ENCODE assay signal across 16 cellular contexts in genomic region chr2:120715941-120716340, GRCh38. TPM values are rescaled to one million over a fixed set of nuclear protein-coding genes. Genes with fewer than 3 reads are reported as not detected.
DNase-seq lines count a peak whose midpoint lies in the region; TF ChIP-seq lines count a peak whose summit lies in the region.
"Had no signal": no experiment of that assay in that cellular context is flagged by ENCODE, and none has a peak within 500 bp of the region (broad histone marks: within the 10 kb centered on the region; RNA-seq: fewer than 3 reads in every experiment).

No MANE protein-coding gene starts in this region.

- H2BK120ac ChIP-seq in mesenchymal stem cell (ENCODE audit: low read depth, low read length), result no peak overlapping the region

- no peak overlapping the region for H3K18ac ChIP-seq in mesenchymal stem cell (ENCODE audit: low read depth in 1 of 2, low read length in 2 of 2)

- H3K9ac ChIP-seq in SK-N-MC (ENCODE audit: insufficient read length) (no peak overlapping the region), mesenchymal stem cell (ENCODE audit: low read length) (no peak overlapping the region)

- 74% methylated on average over 8 of the region's 8 CpGs for WGBS in mesenchymal stem cell
- 41% methylated on average over 2 of the region's 8 CpGs for WGBS in suprapubic skin
- 64 to 83% (median 75%) methylated on average over 8 of the region's 8 CpGs for WGBS in stomach, 5 donors

- H3K4me3 ChIP-seq in H7 (ENCODE audit: insufficient read depth, low read depth, low read length) (no peak overlapping the region), SK-N-MC (peak overlapping the region; percentile 6; the same call in 1 of the 2 replicates), mesenchymal stem cell (ENCODE audit: insufficient read depth in 1 of 2, low read depth in 1 of 2, low read length in 2 of 2) (no peak overlapping the region), suprapubic skin (no peak overlapping the region), stomach (no peak overlapping the region)

- H3K27me3 ChIP-seq in H7 (ENCODE audit: control insufficient read depth, insufficient read depth, low read length) (peaks cover 7% of the 10 kb centered on the region; the same call in 1 of the 2 replicates), mesenchymal stem cell (ENCODE audit: control insufficient read depth in 1 of 2, insufficient read depth in 1 of 2, low read length in 2 of 2) (no peaks in the 10 kb centered on the region), suprapubic skin (no peaks in the 10 kb centered on the region), stomach (peaks cover 0 to 6% (median 0%) of the 10 kb centered on the region in 3 donors)
- H3K27me3 ChIP-seq: BE2C had no signal

- no peak overlapping the region for H4K8ac ChIP-seq in mesenchymal stem cell (ENCODE audit: low read length)

- H3K9me3 ChIP-seq in SK-N-MC (ENCODE audit: low read depth, low read length) (no peaks in the 10 kb centered on the region), mesenchymal stem cell (ENCODE audit: control insufficient read depth, low read length) (no peaks in the 10 kb centered on the region), suprapubic skin (no peaks in the 10 kb centered on the region), stomach (no peaks in the 10 kb centered on the region)
- H3K9me3 ChIP-seq: BE2C had no signal

- H3K23ac ChIP-seq in mesenchymal stem cell (ENCODE audit: low read length in 2 of 2), result no peak overlapping the region

- no peak overlapping the region for H2AFZ ChIP-seq in mesenchymal stem cell (ENCODE audit: low read depth, low read length)

- no peak overlapping the region for H3K4me2 ChIP-seq in mesenchymal stem cell (ENCODE audit: low read length, poor library complexity, severe bottlenecking)

- no peaks in the 10 kb centered on the region for H3K36me3 ChIP-seq in H7 (replicated peaks; ENCODE audit: control insufficient read depth, insufficient read depth, low read length)
- no peaks in the 10 kb centered on the region for H3K36me3 ChIP-seq in SK-N-MC (ENCODE audit: insufficient read depth, low read length)
- peaks cover 0 to 3% of the 10 kb centered on the region in 2 experiments for H3K36me3 ChIP-seq in mesenchymal stem cell (ENCODE audit: control insufficient read depth in 1 of 2, insufficient read depth in 2 of 2, low read depth in 1 of 2, low read length in 2 of 2)
- no peaks in the 10 kb centered on the region for H3K36me3 ChIP-seq in suprapubic skin
- no peaks in the 10 kb centered on the region for H3K36me3 ChIP-seq in stomach
- H3K36me3 ChIP-seq: BE2C had no signal

- H3K27ac ChIP-seq in SK-N-MC (no peak overlapping the region), mesenchymal stem cell (ENCODE audit: low read length, poor library complexity, severe bottlenecking) (no peak overlapping the region), suprapubic skin (no peak overlapping the region), stomach (no peak overlapping the region)

- TF ChIP-seq EP300 in suprapubic skin (IDR thresholded peaks at IDR 0.05) (no peak), stomach (IDR thresholded peaks at IDR 0.05) (no peak)

- H2BK15ac ChIP-seq in mesenchymal stem cell (ENCODE audit: low read depth, poor library complexity, severe bottlenecking), result no peak overlapping the region

- no peak overlapping the region for H2BK5ac ChIP-seq in mesenchymal stem cell (ENCODE audit: low read depth, low read length, poor library complexity, severe bottlenecking)

- intact Hi-C loops in stomach (cut with DNase I; ENCODE audit: low total_unique reads), result no loop called here

- TF ChIP-seq POLR2A in suprapubic skin (IDR thresholded peaks at IDR 0.05), result no peak
- TF ChIP-seq POLR2A in stomach (IDR thresholded peaks at IDR 0.05), result no peak

- H2BK12ac ChIP-seq in mesenchymal stem cell (ENCODE audit: low read length in 2 of 2), result peak overlapping the region in 1 of 2 experiments; percentile 45

- no peak overlapping the region for H2AK5ac ChIP-seq in mesenchymal stem cell (ENCODE audit: low read length, severe bottlenecking)

- DNase-seq in H7 (peak; percentile 19), SK-N-MC (ENCODE audit: low read depth, low spot score) (no peak), mesenchymal stem cell (no peak), suprapubic skin (ENCODE audit: low spot score in 2 of 2) (peak; percentile 58 to 74), stomach (no peak), EL (no peak), middle frontal gyrus (ENCODE audit: extremely low spot score, low spot score) (no peak)
- DNase-seq: BE2C; CD4-positive, alpha-beta memory T cell; DND-41; GF-D8; HFFc6; NCI-H1092; NCI-H2081 treated with DMSO at 0.1 percent for 48 hours; NCI-H2227 treated with DMSO at 0.1 percent for 48 hours; NCI-H524 had no signal

- H3K79me1 ChIP-seq in mesenchymal stem cell (replicated peaks; ENCODE audit: low read length, poor library complexity, severe bottlenecking), result no peaks in the 10 kb centered on the region

- H3K14ac ChIP-seq in mesenchymal stem cell (ENCODE audit: low read length in 2 of 2), result no peak overlapping the region

- H4K91ac ChIP-seq in mesenchymal stem cell (ENCODE audit: low read length), result peak overlapping the region; percentile 43

- H3K4me1 ChIP-seq in mesenchymal stem cell (ENCODE audit: control insufficient read depth, insufficient read depth, low read depth, low read length) (peaks cover 8% of the 10 kb centered on the region), suprapubic skin (peaks cover 22% of the 10 kb centered on the region), stomach (no peaks in the 10 kb centered on the region)
- H3K4me1 ChIP-seq: BE2C had no signal

- TF ChIP-seq CTCF in suprapubic skin (IDR thresholded peaks at IDR 0.05) (no peak), stomach (IDR thresholded peaks at IDR 0.05) (no peak)

- H3K4ac ChIP-seq in mesenchymal stem cell (ENCODE audit: low read depth in 1 of 2, low read length in 2 of 2), result peak overlapping the region; percentile 1 to 25

RNA-seq across cellular contexts. Expression of gene GLI2, which starts 19.7 kb away (rescaled TPM):
- 37.3 and 41.4 TPM in 2 replicates for total RNA-seq in H7 (2014; rRNA removed; shearing (Covaris generic))
- 28.9 TPM for polyA plus RNA-seq in mesenchymal stem cell (2013, experiment 1 of 2)
- 29.5 TPM for polyA plus RNA-seq in mesenchymal stem cell (2013, experiment 2 of 2)
- total RNA-seq in suprapubic skin (1 to 10 TPM; 1.9 to 7.9 (median 5.5) TPM), stomach (1 to 10 TPM in 2 of 5 donors, under 1 TPM in 2, not detected in 1; 0.45 to 2.8 (median 1.6) TPM)
- under 1 TPM; 0.60 to 0.68 (median 0.61) TPM for polyA plus RNA-seq in stomach
- total RNA-seq: CD4-positive, alpha-beta memory T cell had no signal
- polyA plus RNA-seq: CD4-positive, alpha-beta memory T cell had no signal

Comparison
In these comparisons a context has a peak if more than half of its experiments do, and no peak if none do; other contexts are left out.
1. DNase-seq: peak in H7 (single experiment) and suprapubic skin (2 of 2); none in SK-N-MC (single experiment), mesenchymal stem cell (single experiment), stomach (single experiment), EL (single experiment) and middle frontal gyrus (single experiment).